In the genomic region with DNA sequence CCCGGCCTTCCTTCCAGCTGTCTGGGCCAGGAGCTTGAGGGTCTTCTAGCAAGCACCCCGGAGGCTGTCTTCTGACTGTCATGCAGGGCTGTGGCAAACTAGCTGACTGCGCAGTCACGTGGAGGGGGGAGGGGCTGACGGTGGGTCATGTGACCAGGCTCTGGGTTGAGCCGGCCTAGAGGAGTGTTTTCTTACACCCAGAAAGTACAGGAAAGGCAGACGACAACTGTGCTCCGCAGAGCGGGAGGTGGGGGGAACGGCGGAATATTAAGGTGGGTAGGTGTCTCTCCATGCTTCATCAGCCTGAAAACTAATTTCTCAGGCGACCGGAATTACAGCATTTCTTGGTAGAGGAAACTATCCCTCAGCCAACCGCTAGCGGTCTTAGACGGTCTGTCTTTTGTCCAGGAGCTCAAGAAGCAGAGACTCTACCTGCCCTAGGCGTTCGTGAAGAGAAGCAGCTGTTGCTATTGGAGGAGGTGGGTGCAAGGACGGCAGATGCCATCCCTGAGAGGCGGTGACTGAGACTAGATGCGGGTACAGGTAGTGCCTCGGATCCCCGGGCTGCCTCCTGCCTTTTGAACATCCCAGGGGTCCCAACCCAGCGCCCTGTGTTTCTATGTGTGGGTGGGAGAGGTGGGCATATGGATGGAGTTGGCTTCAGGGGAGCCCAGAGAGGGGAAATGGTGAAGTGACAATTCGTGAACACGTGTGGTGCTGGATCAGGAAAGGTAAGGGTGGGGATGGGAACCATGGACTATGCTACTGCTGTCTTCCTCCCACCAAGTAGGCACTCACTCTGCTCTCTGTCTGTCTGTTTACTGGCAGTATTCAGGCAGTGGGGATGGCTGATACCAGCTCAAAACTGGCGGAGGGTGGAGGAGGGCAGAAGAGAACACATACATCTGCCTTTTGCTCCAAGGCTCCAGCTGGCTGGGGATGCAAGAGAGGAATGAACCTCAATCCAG, we compare ENCODE assay signal across 7 cellular contexts. TPM values are rescaled to one million over a fixed set of nuclear protein-coding genes. Genes with fewer than 3 reads are reported as not detected.
A peak's percentile ranks its signal among the peaks of the same experiment; 100 is the strongest.
DNase-seq lines count a peak whose midpoint lies in the region; ATAC-seq and TF ChIP-seq lines count a peak whose summit lies in the region.

No MANE protein-coding gene starts in this region.

- H3K27me3 ChIP-seq in esophagus squamous epithelium (no peaks in the 10 kb centered on the region), muscle layer of duodenum (ENCODE audit: low read depth, low read length) (no peaks in the 10 kb centered on the region)

- peaks cover 0 to 11% (median 0%) of the 10 kb centered on the region in 3 donors for H3K4me1 ChIP-seq in esophagus squamous epithelium
- H3K4me1 ChIP-seq in muscle layer of duodenum (ENCODE audit: control insufficient read depth in 1 of 2, insufficient read depth in 2 of 2, low read length in 2 of 2) = peaks cover 0 to 8% of the 10 kb centered on the region in 2 donors

- intact Hi-C loops in esophagus squamous epithelium (cut with DNase I) = no loop called here

- no peak for TF ChIP-seq CTCF in esophagus squamous epithelium (IDR thresholded peaks at IDR 0.05)

- peak in 1 of 4 donors; percentile 49 for TF ChIP-seq POLR2A in esophagus squamous epithelium (IDR thresholded peaks at IDR 0.05)

- H3K9me3 ChIP-seq in esophagus squamous epithelium (no peaks in the 10 kb centered on the region), muscle layer of duodenum (ENCODE audit: control insufficient read depth in 1 of 2, low read length in 2 of 2) (no peaks in the 10 kb centered on the region)

- H3K36me3 ChIP-seq in esophagus squamous epithelium (no peaks in the 10 kb centered on the region), muscle layer of duodenum (ENCODE audit: control insufficient read depth in 1 of 2, insufficient read depth in 2 of 2, low read length in 2 of 2) (no peaks in the 10 kb centered on the region)

- peak; percentile 76 for DNase-seq in NCI-H748 (lab: John Stamatoyannopoulos, UW; ENCODE audit: unreplicated experiment)
- DNase-seq in activated T-cell treated with anti-CD3 and anti-CD28 coated beads for 48 hours (ENCODE audit: low read depth) = peak; percentile 65
- peak; percentile 16 for DNase-seq in esophagus squamous epithelium (lab: John Stamatoyannopoulos, UW)
- DNase-seq in stimulated activated CD8-positive, alpha-beta memory T cell treated with anti-CD3 and anti-CD28 coated beads, Interleukin-4, amount 100 ng/mL, for 48 hours = peak; percentile 86

- peak overlapping the region in 3 of 4 donors; percentile 57 to 65 (median 57) for H3K27ac ChIP-seq in esophagus squamous epithelium
- peak overlapping the region; percentile 56 for H3K27ac ChIP-seq in muscle layer of duodenum (ENCODE audit: low read length)

- H3K4me3 ChIP-seq in esophagus squamous epithelium (peak overlapping the region; percentile 22 to 59 (median 44)), muscle layer of duodenum (ENCODE audit: low read depth in 1 of 2, low read length in 2 of 2) (peak overlapping the region; percentile 59 to 63)

- 0 to 47% methylated on average over 5 to 16 of the region's 27 CpGs for WGBS in esophagus squamous epithelium, 2 donors

- ATAC-seq in GM19023 (IDR thresholded peaks at IDR 0.05; ENCODE audit: unreplicated experiment) = peak; percentile 98
- ATAC-seq in HG03139 (IDR thresholded peaks at IDR 0.05; ENCODE audit: unreplicated experiment) = peak; percentile 96

RNA-seq across cellular contexts. Expression of gene GPRASP1, which starts 8.8 kb away (rescaled TPM):
- total RNA-seq in esophagus squamous epithelium = 1 to 10 TPM in 3 of 4 donors, under 1 TPM in 1; 0.45 to 8.0 (median 1.4) TPM

RNA-seq across cellular contexts. Expression of gene GPRASP2, which starts 52.2 kb away (rescaled TPM):
- 10 to 100 TPM in 1 of 4 donors, 1 to 10 TPM in 3; 3.4 to 10.1 (median 6.8) TPM for total RNA-seq in esophagus squamous epithelium

Comparison
In these comparisons a context has a peak if more than half of its experiments do, and no peak if none do; other contexts are left out.
1. Peak in every context shown above with its lines: DNase-seq, ATAC-seq, H3K4me3 ChIP-seq and H3K27ac ChIP-seq.
2. DNase-seq: peak in every context shown above with its lines; median percentile 86 in stimulated activated CD8-positive, alpha-beta memory T cell treated with anti-CD3 and anti-CD28 coated beads, Interleukin-4, amount 100 ng/mL, for 48 hours; 76 in NCI-H748; 65 in activated T-cell treated with anti-CD3 and anti-CD28 coated beads for 48 hours; 16 in esophagus squamous epithelium.